Comparison of ENCODE assay signal across 6 cellular contexts in genomic region chr10:133258066-133258817, GRCh38.
DNase-seq lines count a peak whose midpoint lies in the region; ATAC-seq and TF ChIP-seq lines count a peak whose summit lies in the region.

No MANE protein-coding gene starts in this region.

- no peak for TF ChIP-seq CTCF in C4-2B (conservative IDR thresholded peaks at IDR 0.05)

- DNase-seq in NCI-H2107 (lab: John Stamatoyannopoulos, UW) (peak; percentile 32), germinal center (ENCODE audit: low spot score) (peak; percentile 54), head of caudate nucleus (no peak)

- ATAC-seq in HG03565 (IDR thresholded peaks at IDR 0.05; ENCODE audit: unreplicated experiment) (no peak), GM18519 (IDR thresholded peaks at IDR 0.05; ENCODE audit: low FRiP score, unreplicated experiment) (no peak)

- H3K27ac ChIP-seq in C4-2B, result peak overlapping the region; percentile 84

- intact Hi-C loops in head of caudate nucleus (cut with DNase I), result no loop called here

Comparison
In these comparisons a context has a peak if more than half of its experiments do, and no peak if none do; other contexts are left out.
1. DNase-seq: peak in NCI-H2107 (single experiment) and germinal center (single experiment); none in head of caudate nucleus (0 of 42).